ENCODE assay signal across 1 cellular context in genomic region chr19:46728693-46729339, GRCh38.
TF ChIP-seq lines count a peak whose summit lies in the region.

No MANE protein-coding gene starts in this region.

TF ChIP-seq in K562, 482 proteins besides CTCF, POLR2A, EP300 and RAD21 (continued from another document and continues in another):
- no peak for TF ChIP-seq PHF8 (IDR thresholded peaks at IDR 0.05; ENCODE audit: borderline replicate concordance, low read length)
- no peak; a peak in 1 of 4 replicates for TF ChIP-seq RCOR1 (IDR thresholded peaks at IDR 0.05; ENCODE audit: borderline replicate concordance in 1 of 2, low read depth in 2 of 2, low read length in 2 of 2)
- no peak for TF ChIP-seq ZNF707 (CRISPR knock-in tag; conservative IDR thresholded peaks at IDR 0.05)
- TF ChIP-seq, protein P1, sequence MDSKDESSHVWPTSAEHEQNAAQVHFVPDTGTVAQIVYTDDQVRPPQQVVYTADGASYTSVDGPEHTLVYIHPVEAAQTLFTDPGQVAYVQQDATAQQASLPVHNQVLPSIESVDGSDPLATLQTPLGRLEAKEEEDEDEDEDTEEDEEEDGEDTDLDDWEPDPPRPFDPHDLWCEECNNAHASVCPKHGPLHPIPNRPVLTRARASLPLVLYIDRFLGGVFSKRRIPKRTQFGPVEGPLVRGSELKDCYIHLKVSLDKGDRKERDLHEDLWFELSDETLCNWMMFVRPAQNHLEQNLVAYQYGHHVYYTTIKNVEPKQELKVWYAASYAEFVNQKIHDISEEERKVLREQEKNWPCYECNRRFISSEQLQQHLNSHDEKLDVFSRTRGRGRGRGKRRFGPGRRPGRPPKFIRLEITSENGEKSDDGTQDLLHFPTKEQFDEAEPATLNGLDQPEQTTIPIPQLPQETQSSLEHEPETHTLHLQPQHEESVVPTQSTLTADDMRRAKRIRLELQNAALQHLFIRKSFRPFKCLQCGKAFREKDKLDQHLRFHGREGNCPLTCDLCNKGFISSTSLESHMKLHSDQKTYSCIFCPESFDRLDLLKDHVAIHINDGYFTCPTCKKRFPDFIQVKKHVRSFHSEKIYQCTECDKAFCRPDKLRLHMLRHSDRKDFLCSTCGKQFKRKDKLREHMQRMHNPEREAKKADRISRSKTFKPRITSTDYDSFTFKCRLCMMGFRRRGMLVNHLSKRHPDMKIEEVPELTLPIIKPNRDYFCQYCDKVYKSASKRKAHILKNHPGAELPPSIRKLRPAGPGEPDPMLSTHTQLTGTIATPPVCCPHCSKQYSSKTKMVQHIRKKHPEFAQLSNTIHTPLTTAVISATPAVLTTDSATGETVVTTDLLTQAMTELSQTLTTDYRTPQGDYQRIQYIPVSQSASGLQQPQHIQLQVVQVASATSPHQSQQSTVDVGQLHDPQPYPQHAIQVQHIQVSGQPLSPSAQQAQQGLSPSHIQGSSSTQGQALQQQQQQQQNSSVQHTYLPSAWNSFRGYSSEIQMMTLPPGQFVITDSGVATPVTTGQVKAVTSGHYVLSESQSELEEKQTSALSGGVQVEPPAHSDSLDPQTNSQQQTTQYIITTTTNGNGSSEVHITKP (IDR thresholded peaks at IDR 0.05; ENCODE audit: partially characterized antibody) = no peak
- TF ChIP-seq, protein P2, sequence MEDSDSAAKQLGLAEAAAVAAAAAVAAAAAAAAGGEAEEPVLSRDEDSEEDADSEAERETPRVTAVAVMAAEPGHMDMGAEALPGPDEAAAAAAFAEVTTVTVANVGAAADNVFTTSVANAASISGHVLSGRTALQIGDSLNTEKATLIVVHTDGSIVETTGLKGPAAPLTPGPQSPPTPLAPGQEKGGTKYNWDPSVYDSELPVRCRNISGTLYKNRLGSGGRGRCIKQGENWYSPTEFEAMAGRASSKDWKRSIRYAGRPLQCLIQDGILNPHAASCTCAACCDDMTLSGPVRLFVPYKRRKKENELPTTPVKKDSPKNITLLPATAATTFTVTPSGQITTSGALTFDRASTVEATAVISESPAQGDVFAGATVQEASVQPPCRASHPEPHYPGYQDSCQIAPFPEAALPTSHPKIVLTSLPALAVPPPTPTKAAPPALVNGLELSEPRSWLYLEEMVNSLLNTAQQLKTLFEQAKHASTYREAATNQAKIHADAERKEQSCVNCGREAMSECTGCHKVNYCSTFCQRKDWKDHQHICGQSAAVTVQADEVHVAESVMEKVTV (CRISPR knock-in tag; IDR thresholded peaks at IDR 0.05) = 0 out of 2 replicates have a peak, but pooled peaks have one; percentile 47
- TF ChIP-seq ZNF324 (CRISPR knock-in tag; IDR thresholded peaks at IDR 0.05) = no peak
- TF ChIP-seq, protein P3, sequence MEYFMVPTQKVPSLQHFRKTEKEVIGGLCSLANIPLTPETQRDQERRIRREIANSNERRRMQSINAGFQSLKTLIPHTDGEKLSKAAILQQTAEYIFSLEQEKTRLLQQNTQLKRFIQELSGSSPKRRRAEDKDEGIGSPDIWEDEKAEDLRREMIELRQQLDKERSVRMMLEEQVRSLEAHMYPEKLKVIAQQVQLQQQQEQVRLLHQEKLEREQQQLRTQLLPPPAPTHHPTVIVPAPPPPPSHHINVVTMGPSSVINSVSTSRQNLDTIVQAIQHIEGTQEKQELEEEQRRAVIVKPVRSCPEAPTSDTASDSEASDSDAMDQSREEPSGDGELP (CRISPR knock-in tag; IDR thresholded peaks at IDR 0.05; ENCODE audit: borderline replicate concordance) = peak; percentile 92
- no peak for TF ChIP-seq BRF2 (IDR thresholded peaks at IDR 0.05; ENCODE audit: borderline replicate concordance, insufficient read depth, insufficient read length)
- TF ChIP-seq ARNT (IDR thresholded peaks at IDR 0.05) = no peak
- TF ChIP-seq ZNF740 (CRISPR knock-in tag; IDR thresholded peaks at IDR 0.05) = 0 out of 2 replicates have a peak, but pooled peaks have one; percentile 11
- TF ChIP-seq ZNF740 (tag; IDR thresholded peaks at IDR 0.05) = no peak
- no peak for TF ChIP-seq DNMT1 (IDR thresholded peaks at IDR 0.05)
- TF ChIP-seq HES1 (IDR thresholded peaks at IDR 0.05; ENCODE audit: low read depth) = no peak
- TF ChIP-seq KLF10 (CRISPR knock-in tag; IDR thresholded peaks at IDR 0.05) = no peak
- no peak for TF ChIP-seq ZNF316 (IDR thresholded peaks at IDR 0.05)
- no peak for TF ChIP-seq TOE1 (IDR thresholded peaks at IDR 0.05; ENCODE audit: borderline replicate concordance)
- no peak for TF ChIP-seq TOE1 (CRISPR knock-in tag; IDR thresholded peaks at IDR 0.05; ENCODE audit: borderline replicate concordance, low read depth)
- no peak for TF ChIP-seq GTF2E2 (tag; IDR thresholded peaks at IDR 0.05)
- no peak for TF ChIP-seq ILF3 (IDR thresholded peaks at IDR 0.05; ENCODE audit: borderline replicate concordance)
- TF ChIP-seq NFE2 (IDR thresholded peaks at IDR 0.05; ENCODE audit: low read depth) = no peak
- TF ChIP-seq ZBTB33 (CRISPR knock-in tag; IDR thresholded peaks at IDR 0.05) = 0 out of 2 replicates have a peak, but pooled peaks have one; percentile 53
- no peak for TF ChIP-seq HMG20B (CRISPR knock-in tag; IDR thresholded peaks at IDR 0.05)
- TF ChIP-seq EP400 (IDR thresholded peaks at IDR 0.05) = no peak
- no peak for TF ChIP-seq CREBBP (IDR thresholded peaks at IDR 0.05; ENCODE audit: low read depth, low read length)
- no peak for TF ChIP-seq GATAD2A (IDR thresholded peaks at IDR 0.05)
- TF ChIP-seq TCFL5 (CRISPR knock-in tag; conservative IDR thresholded peaks at IDR 0.05) = no peak
- no peak for TF ChIP-seq USF1 (CRISPR knock-in tag; IDR thresholded peaks at IDR 0.05)
- no peak for TF ChIP-seq TAL1 (IDR thresholded peaks at IDR 0.05)
- TF ChIP-seq ZNF778 (CRISPR knock-in tag; IDR thresholded peaks at IDR 0.05) = no peak
- no peak for TF ChIP-seq TFAM (CRISPR knock-in tag; conservative IDR thresholded peaks at IDR 0.05)
- TF ChIP-seq JUN (IDR thresholded peaks at IDR 0.05; ENCODE audit: borderline replicate concordance, low read depth, low read length) = no peak
- no peak for TF ChIP-seq JUN (CRISPR knock-in tag; IDR thresholded peaks at IDR 0.05; ENCODE audit: borderline replicate concordance)
- TF ChIP-seq MYC (IDR thresholded peaks at IDR 0.05; ENCODE audit: low read depth, low read length) = 0 out of 2 replicates have a peak, but pooled peaks have one; percentile 30
- TF ChIP-seq MYC (CRISPR knock-in tag; IDR thresholded peaks at IDR 0.05; ENCODE audit: borderline replicate concordance, low read depth) = no peak
- no peak for TF ChIP-seq ZNF174 (CRISPR knock-in tag; IDR thresholded peaks at IDR 0.05)
- TF ChIP-seq, protein P4, sequence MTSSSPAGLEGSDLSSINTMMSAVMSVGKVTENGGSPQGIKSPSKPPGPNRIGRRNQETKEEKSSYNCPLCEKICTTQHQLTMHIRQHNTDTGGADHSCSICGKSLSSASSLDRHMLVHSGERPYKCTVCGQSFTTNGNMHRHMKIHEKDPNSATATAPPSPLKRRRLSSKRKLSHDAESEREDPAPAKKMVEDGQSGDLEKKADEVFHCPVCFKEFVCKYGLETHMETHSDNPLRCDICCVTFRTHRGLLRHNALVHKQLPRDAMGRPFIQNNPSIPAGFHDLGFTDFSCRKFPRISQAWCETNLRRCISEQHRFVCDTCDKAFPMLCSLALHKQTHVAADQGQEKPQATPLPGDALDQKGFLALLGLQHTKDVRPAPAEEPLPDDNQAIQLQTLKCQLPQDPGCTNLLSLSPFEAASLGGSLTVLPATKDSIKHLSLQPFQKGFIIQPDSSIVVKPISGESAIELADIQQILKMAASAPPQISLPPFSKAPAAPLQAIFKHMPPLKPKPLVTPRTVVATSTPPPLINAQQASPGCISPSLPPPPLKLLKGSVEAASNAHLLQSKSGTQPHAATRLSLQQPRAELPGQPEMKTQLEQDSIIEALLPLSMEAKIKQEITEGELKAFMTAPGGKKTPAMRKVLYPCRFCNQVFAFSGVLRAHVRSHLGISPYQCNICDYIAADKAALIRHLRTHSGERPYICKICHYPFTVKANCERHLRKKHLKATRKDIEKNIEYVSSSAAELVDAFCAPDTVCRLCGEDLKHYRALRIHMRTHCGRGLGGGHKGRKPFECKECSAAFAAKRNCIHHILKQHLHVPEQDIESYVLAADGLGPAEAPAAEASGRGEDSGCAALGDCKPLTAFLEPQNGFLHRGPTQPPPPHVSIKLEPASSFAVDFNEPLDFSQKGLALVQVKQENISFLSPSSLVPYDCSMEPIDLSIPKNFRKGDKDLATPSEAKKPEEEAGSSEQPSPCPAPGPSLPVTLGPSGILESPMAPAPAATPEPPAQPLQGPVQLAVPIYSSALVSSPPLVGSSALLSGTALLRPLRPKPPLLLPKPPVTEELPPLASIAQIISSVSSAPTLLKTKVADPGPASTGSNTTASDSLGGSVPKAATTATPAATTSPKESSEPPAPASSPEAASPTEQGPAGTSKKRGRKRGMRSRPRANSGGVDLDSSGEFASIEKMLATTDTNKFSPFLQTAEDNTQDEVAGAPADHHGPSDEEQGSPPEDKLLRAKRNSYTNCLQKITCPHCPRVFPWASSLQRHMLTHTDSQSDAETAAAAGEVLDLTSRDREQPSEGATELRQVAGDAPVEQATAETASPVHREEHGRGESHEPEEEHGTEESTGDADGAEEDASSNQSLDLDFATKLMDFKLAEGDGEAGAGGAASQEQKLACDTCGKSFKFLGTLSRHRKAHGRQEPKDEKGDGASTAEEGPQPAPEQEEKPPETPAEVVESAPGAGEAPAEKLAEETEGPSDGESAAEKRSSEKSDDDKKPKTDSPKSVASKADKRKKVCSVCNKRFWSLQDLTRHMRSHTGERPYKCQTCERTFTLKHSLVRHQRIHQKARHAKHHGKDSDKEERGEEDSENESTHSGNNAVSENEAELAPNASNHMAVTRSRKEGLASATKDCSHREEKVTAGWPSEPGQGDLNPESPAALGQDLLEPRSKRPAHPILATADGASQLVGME (CRISPR knock-in tag; IDR thresholded peaks at IDR 0.05) = no peak
- no peak; the same call in 1 of the 2 replicates for TF ChIP-seq SMAD4 (CRISPR knock-in tag; conservative IDR thresholded peaks at IDR 0.05)
- no peak for TF ChIP-seq FOXJ2 (tag; IDR thresholded peaks at IDR 0.05)
- TF ChIP-seq SP1 (CRISPR knock-in tag; IDR thresholded peaks at IDR 0.05) = peak; percentile 20; the same call in 1 of the 2 replicates
- no peak for TF ChIP-seq NFRKB (IDR thresholded peaks at IDR 0.05; ENCODE audit: low read depth)
- TF ChIP-seq NR4A1 (CRISPR knock-in tag; IDR thresholded peaks at IDR 0.05) = no peak
- no peak for TF ChIP-seq NR4A1 (tag; IDR thresholded peaks at IDR 0.05)
- no peak for TF ChIP-seq HDAC3 (IDR thresholded peaks at IDR 0.05; ENCODE audit: borderline replicate concordance, partially characterized antibody)
- TF ChIP-seq ZNF717 (CRISPR knock-in tag; IDR thresholded peaks at IDR 0.05) = no peak
- TF ChIP-seq TGIF2 (CRISPR knock-in tag; IDR thresholded peaks at IDR 0.05) = no peak
- peak; percentile 42; the same call in 1 of the 2 replicates for TF ChIP-seq ZNF263 (CRISPR knock-in tag; IDR thresholded peaks at IDR 0.05; ENCODE audit: borderline replicate concordance)
- TF ChIP-seq MYBL2 (IDR thresholded peaks at IDR 0.05; ENCODE audit: low read depth) = no peak
- TF ChIP-seq MYBL2 (CRISPR knock-in tag; IDR thresholded peaks at IDR 0.05; ENCODE audit: borderline replicate concordance) = no peak
- TF ChIP-seq ZC3H8 (IDR thresholded peaks at IDR 0.05) = no peak
- TF ChIP-seq NELFE (IDR thresholded peaks at IDR 0.05; ENCODE audit: insufficient read depth, insufficient read length) = no peak
- TF ChIP-seq ZNF197 (CRISPR knock-in tag; IDR thresholded peaks at IDR 0.05; ENCODE audit: low read depth) = no peak
